Comparison of ENCODE assay signal across 8 cellular contexts in the genomic region with DNA sequence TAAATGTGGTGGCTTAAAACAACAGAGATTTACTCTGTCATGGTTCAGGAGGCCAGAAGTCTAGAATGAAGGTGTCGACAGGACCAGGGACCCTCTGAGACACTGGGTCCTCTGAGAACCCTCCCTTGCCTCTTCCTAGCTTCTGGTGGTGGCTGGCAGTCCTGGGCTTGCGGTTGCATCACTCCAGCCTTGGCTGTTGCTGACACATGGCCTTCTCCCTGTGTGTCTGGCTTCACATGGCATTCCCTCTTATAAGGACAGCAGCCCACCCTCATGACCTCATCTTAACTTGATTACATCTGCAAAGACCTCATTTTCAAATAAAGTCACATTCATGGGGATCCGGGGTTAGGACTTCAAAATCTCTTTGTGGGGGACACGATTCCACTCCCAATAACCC.
"Had no signal": no experiment of that assay in that cellular context is flagged by ENCODE, and none has a peak within 500 bp of the region (broad histone marks: within the 10 kb centered on the region; RNA-seq: fewer than 3 reads in every experiment).

No MANE protein-coding gene starts in this region.

- H2AFZ ChIP-seq: GM23248 had no signal

- H3K4me3 ChIP-seq: GM23248 had no signal

- DNase-seq: GM23248, GOT3, H9, HCEC 1CT, HFFc6, KG1 had no signal

- FAIRE-seq: H54, HTR-8/SVneo had no signal

- H3K27ac ChIP-seq: GM23248 had no signal

- H3K9ac ChIP-seq: GM23248 had no signal
